ENCODE assay signal across 36 cellular contexts in the genomic region with DNA sequence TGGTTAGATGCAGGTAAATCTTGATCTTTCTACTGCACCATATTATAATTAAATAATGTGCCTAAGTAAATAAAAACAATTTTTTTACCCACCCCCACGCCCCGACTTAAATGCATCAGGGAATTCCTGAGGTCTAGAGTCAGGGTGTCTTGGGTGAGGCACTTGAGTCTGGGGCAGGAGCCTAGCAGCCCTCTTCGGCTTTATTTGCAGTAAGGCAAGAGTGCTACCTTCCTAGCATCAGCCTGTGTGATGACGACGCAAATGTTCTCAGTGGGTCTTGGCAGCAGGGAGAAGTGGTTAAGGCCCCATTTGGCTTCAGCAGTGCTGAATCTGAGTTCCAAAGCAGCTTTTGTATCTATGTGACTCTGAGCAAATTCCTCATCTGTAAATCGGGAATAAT.
"Had no signal": no experiment of that assay in that cellular context is flagged by ENCODE, and none has a peak within 500 bp of the region (broad histone marks: within the 10 kb centered on the region; RNA-seq: fewer than 3 reads in every experiment).

No MANE protein-coding gene starts in this region.

- H3K36me3 ChIP-seq: adrenal gland, ascending aorta, cardiac muscle cell had no signal

- H3K27me3 ChIP-seq: adrenal gland, ascending aorta, cardiac muscle cell had no signal

- ATAC-seq: activated CD8-positive, alpha-beta T cell treated with anti-CD3 and anti-CD28 coated beads for 36 hours; activated naive CD4-positive, alpha-beta T cell treated with anti-CD3 and anti-CD28 coated beads, Interleukin-2, amount 50 U/mL, for 72 hours; activated T-cell treated with anti-CD3 and anti-CD28 coated beads, Interleukin-2, amount 50 U/mL, for 4 hours; activated T-cell treated with anti-CD3 and anti-CD28 coated beads, Interleukin-2, amount 50 U/mL, for 72 hours; activated T-helper 17 cell treated with anti-CD3 and anti-CD28 coated beads, Interleukin-2, amount 50 U/mL, for 72 hours had no signal

- H3K27me3 Mint-ChIP-seq: activated CD8-positive, alpha-beta T cell treated with anti-CD3 and anti-CD28 coated beads for 36 hours; activated naive CD8-positive, alpha-beta T cell treated with anti-CD3 and anti-CD28 coated beads for 36 hours; brain had no signal

- H3K4me1 Mint-ChIP-seq: activated B cell treated with CpG ODN at 0.5 μM for 24 hours; activated CD4-positive, alpha-beta T cell treated with anti-CD3 and anti-CD28 coated beads, Interleukin-2, amount 10 ng/mL, durations not matched to agents 24 days and 14 days; activated naive CD8-positive, alpha-beta T cell treated with anti-CD3 and anti-CD28 coated beads for 36 hours; activated T-helper 17 cell treated with anti-CD3 and anti-CD28 coated beads, Interleukin-2, amount 50 U/mL, for 72 hours; central memory CD8-positive, alpha-beta T cell had no signal

- H3K4me1 ChIP-seq: adrenal gland had no signal

- H3K27ac ChIP-seq: adrenal gland, ascending aorta, cardiac muscle cell, VCaP had no signal

- H3K9me3 Mint-ChIP-seq: activated B cell treated with CpG ODN at 0.5 μM for 24 hours; activated CD4-positive, alpha-beta memory T cell treated with anti-CD3 and anti-CD28 coated beads for 36 hours; activated CD4-positive, alpha-beta T cell treated with anti-CD3 and anti-CD28 coated beads, Interleukin-2, amount 10 ng/mL, durations not matched to agents 24 days and 14 days; activated CD8-positive, alpha-beta T cell treated with anti-CD3 and anti-CD28 coated beads for 36 hours; activated naive CD4-positive, alpha-beta T cell treated with anti-CD3 and anti-CD28 coated beads for 36 hours; activated naive CD4-positive, alpha-beta T cell treated with anti-CD3 and anti-CD28 coated beads, Interleukin-2, amount 50 U/mL, for 72 hours; activated naive CD8-positive, alpha-beta T cell treated with anti-CD3 and anti-CD28 coated beads for 36 hours; activated T-cell treated with anti-CD3 and anti-CD28 coated beads, Interleukin-2, amount 50 U/mL, for 4 hours; activated T-cell treated with anti-CD3 and anti-CD28 coated beads, Interleukin-2, amount 50 U/mL, for 72 hours; activated T-helper 1 cell treated with anti-CD3 and anti-CD28 coated beads, Interleukin-12 subunit alpha, Interleukin-12 subunit beta, Interleukin-2, Interleukin-4 antibody, amounts not matched to agents 30 ng/mL and 10 ng/mL and 1 ng/mL, durations not matched to agents 14 hours and 24 hours and 36 hours; activated T-helper 17 cell treated with anti-CD3 and anti-CD28 coated beads, Interleukin-2, amount 50 U/mL, for 72 hours; brain; central memory CD8-positive, alpha-beta T cell; T-helper 1 cell treated with Interleukin-12 subunit alpha and Interleukin-12 subunit beta and Interleukin-4 antibody, amounts not matched to agents 30 μg/mL and 1 μg/mL, for 36 hours; T-helper 2 cell treated with Interferon-gamma antibody and Interleukin-4, amounts not matched to agents 5 μg/mL and 100 μg/mL, for 36 hours had no signal

- H3K36me3 Mint-ChIP-seq: activated CD4-positive, alpha-beta memory T cell treated with anti-CD3 and anti-CD28 coated beads for 36 hours; activated naive CD4-positive, alpha-beta T cell treated with anti-CD3 and anti-CD28 coated beads, Interleukin-2, amount 50 U/mL, for 72 hours; activated naive CD8-positive, alpha-beta T cell treated with anti-CD3 and anti-CD28 coated beads for 36 hours; brain had no signal

- H3K9me3 ChIP-seq: adrenal gland, ascending aorta had no signal

- DNase-seq: activated B cell treated with CpG ODN at 0.5 μM for 24 hours; activated CD4-positive, alpha-beta memory T cell treated with anti-CD3 and anti-CD28 coated beads for 36 hours; activated CD4-positive, alpha-beta T cell treated with anti-CD3 and anti-CD28 coated beads for 4 hours; activated CD4-positive, alpha-beta T cell treated with anti-CD3 and anti-CD28 coated beads, Interleukin-2, amount 10 ng/mL, durations not matched to agents 24 days and 14 days; activated CD4-positive, alpha-beta T cell treated with anti-CD3 and anti-CD28 coated beads, Interleukin-2, amount 50 U/mL, for 1 hour; activated CD4-positive, alpha-beta T cell treated with anti-CD3 and anti-CD28 coated beads, Interleukin-2, amount 50 U/mL, for 4 hours; activated CD4-positive, CD25-positive, alpha-beta regulatory T cell treated with anti-CD3 and anti-CD28 coated beads, Interleukin-2, amount 50 U/mL, for 72 hours; activated CD8-positive, alpha-beta memory T cell treated with anti-CD3 and anti-CD28 coated beads, Interleukin-2, amount 50 U/mL, for 4 hours; activated CD8-positive, alpha-beta T cell treated with anti-CD3 and anti-CD28 coated beads for 36 hours; activated effector memory CD4-positive, alpha-beta T cell treated with anti-CD3 and anti-CD28 coated beads, Interleukin-2, amount 50 U/mL, for 16 hours; activated gamma-delta T cell treated with Interleukin-2 at 50 U/mL for 16 hours; activated naive CD4-positive, alpha-beta T cell; activated naive CD4-positive, alpha-beta T cell treated with anti-CD3 and anti-CD28 coated beads for 36 hours; activated naive CD4-positive, alpha-beta T cell treated with anti-CD3 and anti-CD28 coated beads, Interleukin-2, amount 50 U/mL, for 16 hours; activated naive CD8-positive, alpha-beta T cell treated with anti-CD3 and anti-CD28 coated beads for 36 hours; activated T-cell treated with anti-CD3 and anti-CD28 coated beads for 4 hours; activated T-cell treated with anti-CD3 and anti-CD28 coated beads, Interleukin-2, amount 50 U/mL, for 1 hour; activated T-cell treated with anti-CD3 and anti-CD28 coated beads, Interleukin-2, amount 50 U/mL, for 4 hours; activated T-cell treated with anti-CD3 and anti-CD28 coated beads, Interleukin-2, amount 50 U/mL, for 72 hours; adrenal gland; amniotic stem cell; caudate nucleus; cerebellar nuclear complex; T-helper 1 cell; T-helper 2 cell; T-helper 9 cell had no signal

- H3K4me3 ChIP-seq: adrenal gland, ascending aorta, cardiac muscle cell had no signal

- H3K4me3 Mint-ChIP-seq: activated B cell treated with CpG ODN at 0.5 μM for 24 hours; activated CD4-positive, alpha-beta memory T cell treated with anti-CD3 and anti-CD28 coated beads for 36 hours; activated CD4-positive, alpha-beta T cell treated with anti-CD3 and anti-CD28 coated beads, Interleukin-2, amount 10 ng/mL, durations not matched to agents 24 days and 14 days; activated CD8-positive, alpha-beta T cell treated with anti-CD3 and anti-CD28 coated beads for 36 hours; activated naive CD4-positive, alpha-beta T cell treated with anti-CD3 and anti-CD28 coated beads for 36 hours; activated naive CD8-positive, alpha-beta T cell treated with anti-CD3 and anti-CD28 coated beads for 36 hours; activated T-cell treated with anti-CD3 and anti-CD28 coated beads, Interleukin-2, amount 50 U/mL, for 4 hours; activated T-cell treated with anti-CD3 and anti-CD28 coated beads, Interleukin-2, amount 50 U/mL, for 72 hours; activated T-helper 1 cell treated with anti-CD3 and anti-CD28 coated beads, Interleukin-12 subunit alpha, Interleukin-12 subunit beta, Interleukin-2, Interleukin-4 antibody, amounts not matched to agents 30 ng/mL and 10 ng/mL and 1 ng/mL, durations not matched to agents 14 hours and 24 hours and 36 hours; activated T-helper 17 cell treated with anti-CD3 and anti-CD28 coated beads, Interleukin-2, amount 50 U/mL, for 72 hours; brain; central memory CD8-positive, alpha-beta T cell; T-helper 1 cell treated with Interleukin-12 subunit alpha and Interleukin-12 subunit beta and Interleukin-4 antibody, amounts not matched to agents 30 μg/mL and 1 μg/mL, for 36 hours; T-helper 2 cell treated with Interferon-gamma antibody and Interleukin-4, amounts not matched to agents 5 μg/mL and 100 μg/mL, for 36 hours had no signal

- H3K27ac Mint-ChIP-seq: activated B cell treated with CpG ODN at 0.5 μM for 24 hours; activated CD4-positive, alpha-beta memory T cell treated with anti-CD3 and anti-CD28 coated beads for 36 hours; activated CD4-positive, alpha-beta T cell treated with anti-CD3 and anti-CD28 coated beads, Interleukin-2, amount 10 ng/mL, durations not matched to agents 24 days and 14 days; activated CD8-positive, alpha-beta T cell treated with anti-CD3 and anti-CD28 coated beads for 36 hours; activated naive CD4-positive, alpha-beta T cell treated with anti-CD3 and anti-CD28 coated beads for 36 hours; activated naive CD4-positive, alpha-beta T cell treated with anti-CD3 and anti-CD28 coated beads, Interleukin-2, amount 50 U/mL, for 72 hours; activated naive CD8-positive, alpha-beta T cell treated with anti-CD3 and anti-CD28 coated beads for 36 hours; activated T-cell treated with anti-CD3 and anti-CD28 coated beads, Interleukin-2, amount 50 U/mL, for 72 hours; activated T-helper 1 cell treated with anti-CD3 and anti-CD28 coated beads, Interleukin-12 subunit alpha, Interleukin-12 subunit beta, Interleukin-2, Interleukin-4 antibody, amounts not matched to agents 30 ng/mL and 10 ng/mL and 1 ng/mL, durations not matched to agents 14 hours and 24 hours and 36 hours; activated T-helper 17 cell treated with anti-CD3 and anti-CD28 coated beads, Interleukin-2, amount 50 U/mL, for 72 hours; brain; T-helper 1 cell treated with Interleukin-12 subunit alpha and Interleukin-12 subunit beta and Interleukin-4 antibody, amounts not matched to agents 30 μg/mL and 1 μg/mL, for 36 hours; T-helper 2 cell treated with Interferon-gamma antibody and Interleukin-4, amounts not matched to agents 5 μg/mL and 100 μg/mL, for 36 hours had no signal
